9 cellular contexts compared by ENCODE assay signal in the genomic region with DNA sequence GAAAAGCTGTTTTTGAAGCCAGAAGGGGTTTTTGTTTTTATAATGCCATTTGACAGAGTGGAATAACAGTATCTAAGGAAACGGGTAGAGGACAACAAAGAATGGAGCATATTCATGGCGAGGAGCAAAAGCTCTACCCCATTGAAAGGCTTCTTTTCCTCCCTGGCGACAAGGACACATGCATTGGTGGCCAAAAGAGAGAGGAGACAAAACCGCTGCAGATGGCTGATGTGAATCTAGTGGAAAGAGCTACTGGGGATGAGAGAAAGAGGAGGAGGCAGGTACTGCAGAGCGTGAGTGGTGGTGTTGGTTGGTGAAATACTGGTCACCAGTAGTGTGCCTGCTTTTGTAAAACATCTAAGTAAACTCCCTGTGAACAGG. TPM values are rescaled to one million over a fixed set of nuclear protein-coding genes. Genes with fewer than 3 reads are reported as not detected.
DNase-seq lines count a peak whose midpoint lies in the region; ATAC-seq, FAIRE-seq and TF ChIP-seq lines count a peak whose summit lies in the region.
"Had no signal": no experiment of that assay in that cellular context is flagged by ENCODE, and none has a peak within 500 bp of the region (broad histone marks: within the 10 kb centered on the region; RNA-seq: fewer than 3 reads in every experiment).

No MANE protein-coding gene starts in this region.

- no peaks in the 10 kb centered on the region for H3K36me3 ChIP-seq in endothelial cell of umbilical vein (ENCODE audit: control insufficient read depth in 2 of 2, extremely low read depth in 1 of 2, insufficient read depth in 2 of 2, low read length in 2 of 2)

- no peaks in the 10 kb centered on the region for H3K27me3 ChIP-seq in endothelial cell of umbilical vein (ENCODE audit: control insufficient read depth in 2 of 2, insufficient read depth in 2 of 2, low read length in 2 of 2)

- TSS peak; percentile 17 for BruUV-seq in endothelial cell of umbilical vein (replicated peaks; lab: Mats Ljungman, UMichigan)

- TF ChIP-seq CTCF in endothelial cell of umbilical vein (IDR thresholded peaks at IDR 0.05; ENCODE audit: extremely low read depth in 1 of 2, insufficient read depth in 1 of 2, low read depth in 1 of 2, low read length in 2 of 2): no peak

- CTCF ChIA-PET in endothelial cell of umbilical vein (lab: Charles Lee): interaction anchor here (1.6 to 4.9 kb wide), 6 partner anchors 9 to 317 kb away, joined by 5 to 28 read pairs (median 8); a partner anchor contains a TSS

- peak overlapping the region; percentile 92 for H3K4me2 ChIP-seq in endothelial cell of umbilical vein (ENCODE audit: insufficient read depth, low read length)

- peak overlapping the region; percentile 57 to 83 (median 63) for H3K4me3 ChIP-seq in endothelial cell of umbilical vein (replicated peaks in 1 of 3; ENCODE audit: insufficient read depth in 1 of 3, low read depth in 1 of 3, low read length in 3 of 3)

- H3K9me1 ChIP-seq in endothelial cell of umbilical vein (replicated peaks; ENCODE audit: control insufficient read depth, extremely low read depth, insufficient read depth, low read length): no peaks in the 10 kb centered on the region

- FAIRE-seq in endothelial cell of umbilical vein (lab: Jason Lieb, UNC): no peak
- FAIRE-seq: frontal cortex had no signal

- H3K4me1 ChIP-seq in endothelial cell of umbilical vein (ENCODE audit: control insufficient read depth, extremely low read depth, insufficient read depth, low read length): peaks cover 32% of the 10 kb centered on the region

- no peaks in the 10 kb centered on the region for H3K9me3 ChIP-seq in endothelial cell of umbilical vein (replicated peaks; ENCODE audit: control insufficient read depth, insufficient read depth, low read length)

- intact Hi-C loops in endothelial cell of umbilical vein (cut with micrococcal nuclease): no loop called here

- POLR2A ChIA-PET in endothelial cell of umbilical vein (lab: Charles Lee): no interaction called here

- peaks cover 48% of the 10 kb centered on the region for H3K79me2 ChIP-seq in endothelial cell of umbilical vein (ENCODE audit: control insufficient read depth, insufficient read depth, low read length)

- peak; percentile 56 for DNase-seq in SKM-1 treated with dmso at 0.1 percent for 144 hours (lab: John Stamatoyannopoulos, UW; ENCODE audit: unreplicated experiment)
- DNase-seq in SKM-1 (lab: John Stamatoyannopoulos, UW; ENCODE audit: unreplicated experiment): no peak
- DNase-seq in SK-N-DZ (ENCODE audit: low spot score): peak; percentile 40
- DNase-seq in endothelial cell of umbilical vein (ENCODE audit: low read depth, low spot score): no peak
- DNase-seq in myocyte (ENCODE audit: low read depth): peak; percentile 17
- no peak for DNase-seq in NCI-H187 treated with DMSO at 0.1 percent for 48 hours (lab: John Stamatoyannopoulos, UW)

- peak overlapping the region; percentile 63 for H3K9ac ChIP-seq in endothelial cell of umbilical vein (replicated peaks; ENCODE audit: extremely low read depth, insufficient read depth, low read length)

- no peaks in the 10 kb centered on the region for H4K20me1 ChIP-seq in endothelial cell of umbilical vein (replicated peaks; ENCODE audit: control insufficient read depth, extremely low read depth, insufficient read depth, low read length)

- peak; percentile 25 for ATAC-seq in HG02981 (IDR thresholded peaks at IDR 0.05; ENCODE audit: unreplicated experiment)
- ATAC-seq in GM18873 (IDR thresholded peaks at IDR 0.05; ENCODE audit: low FRiP score, unreplicated experiment): no peak

- H2AFZ ChIP-seq in endothelial cell of umbilical vein (ENCODE audit: low read depth, low read length): peak overlapping the region; percentile 84

- peak overlapping the region; percentile 53 for H3K27ac ChIP-seq in endothelial cell of umbilical vein (ENCODE audit: insufficient read depth, low read depth, low read length)

- no peak for TF ChIP-seq POLR2A in endothelial cell of umbilical vein (IDR thresholded peaks at IDR 0.05; ENCODE audit: low read depth, low read length)

- dilution Hi-C loops in endothelial cell of umbilical vein (cut with MboI; ENCODE audit: extremely low pct_ligation_motif_present, low sequenced_read_pairs): no loop called here

TF ChIP-seq in endothelial cell of umbilical vein, 7 proteins besides CTCF, POLR2A, EP300 and RAD21:
- TF ChIP-seq FOS (IDR thresholded peaks at IDR 0.05; ENCODE audit: borderline replicate concordance, insufficient read depth, low read length): no peak
- TF ChIP-seq EZH2 (IDR thresholded peaks at IDR 0.05; ENCODE audit: borderline replicate concordance, low read depth, low read length, severe bottlenecking): no peak
- no peak for TF ChIP-seq POLR2AphosphoS5 (IDR thresholded peaks at IDR 0.05; ENCODE audit: insufficient read depth, low read depth, low read length)
- TF ChIP-seq JUN (IDR thresholded peaks at IDR 0.05; ENCODE audit: borderline replicate concordance, insufficient read depth, insufficient read length, low read depth): no peak
- no peak for TF ChIP-seq GATA2 (IDR thresholded peaks at IDR 0.05; ENCODE audit: insufficient read depth, insufficient read length, low read depth, low read length)
- no peak for TF ChIP-seq MYC (IDR thresholded peaks at IDR 0.05; ENCODE audit: low read depth, low read length)
- TF ChIP-seq, protein P1, sequence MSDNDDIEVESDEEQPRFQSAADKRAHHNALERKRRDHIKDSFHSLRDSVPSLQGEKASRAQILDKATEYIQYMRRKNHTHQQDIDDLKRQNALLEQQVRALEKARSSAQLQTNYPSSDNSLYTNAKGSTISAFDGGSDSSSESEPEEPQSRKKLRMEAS (IDR thresholded peaks at IDR 0.05; ENCODE audit: insufficient read depth, insufficient read length): no peak

RNA-seq across cellular contexts. Expression of a gene that starts 0.5 kb away (rescaled TPM):
- polyA plus RNA-seq in SK-N-DZ (2014; cell fraction: cytosol; rRNA removed): 12.7 and 21.0 TPM in 2 replicates
- polyA plus RNA-seq in SK-N-DZ (2014; cell fraction: nucleus; rRNA removed): 8.9 and 17.0 TPM in 2 replicates
- total RNA-seq in endothelial cell of umbilical vein: 39.6 and 42.0 TPM in 2 replicates
- polyA plus RNA-seq in endothelial cell of umbilical vein: 7.5 and 11.2 TPM in 2 replicates
- 8.3 TPM in 2 replicates for polyA plus RNA-seq in endothelial cell of umbilical vein (2011; cell fraction: cytosol; rRNA removed)
- polyA plus RNA-seq in endothelial cell of umbilical vein (2011; cell fraction: nucleus; rRNA removed): 25.2 and 28.4 TPM in 2 replicates
- 14.3 and 24.7 TPM in 2 replicates for polyA plus RNA-seq in endothelial cell of umbilical vein (2012)
- 50.3 and 59.9 TPM in 2 replicates for polyA minus RNA-seq in endothelial cell of umbilical vein
- 29.3 TPM for polyA minus RNA-seq in endothelial cell of umbilical vein (2011; cell fraction: cytosol; rRNA and poly(A)+ RNA removed)
- 76.9 and 77.9 TPM in 2 replicates for polyA minus RNA-seq in endothelial cell of umbilical vein (2011; cell fraction: nucleus; rRNA and poly(A)+ RNA removed)
- total RNA-seq in myocyte: 67.4 and 86.6 TPM in 2 replicates
- polyA plus RNA-seq in myocyte (2012): 9.9 TPM

Comparison
In these comparisons a context has a peak if more than half of its experiments do, and no peak if none do; other contexts are left out.
1. DNase-seq: peak in SKM-1 treated with dmso at 0.1 percent for 144 hours (single experiment), SK-N-DZ (single experiment) and myocyte (single experiment); none in SKM-1 (single experiment), endothelial cell of umbilical vein (single experiment) and NCI-H187 treated with DMSO at 0.1 percent for 48 hours (single experiment).